ENCODE assay signal across 19 cellular contexts in genomic region chr1:81226603-81226928, GRCh38.
DNase-seq lines count a peak whose midpoint lies in the region; ATAC-seq lines count a peak whose summit lies in the region.
"Had no signal": no experiment of that assay in that cellular context is flagged by ENCODE, and none has a peak within 500 bp of the region (broad histone marks: within the 10 kb centered on the region; RNA-seq: fewer than 3 reads in every experiment).

No MANE protein-coding gene starts in this region.

- no peak overlapping the region for H3K27ac Mint-ChIP-seq in activated CD4-positive, alpha-beta T cell treated with anti-CD3 and anti-CD28 coated beads, Interleukin-2, amount 10 ng/mL, durations not matched to agents 7 days and 5 days
- H3K27ac Mint-ChIP-seq: CD8-positive, alpha-beta T cell; T-helper 17 cell had no signal

- no peaks in the 10 kb centered on the region for H3K36me3 Mint-ChIP-seq in activated CD4-positive, alpha-beta T cell treated with anti-CD3 and anti-CD28 coated beads, Interleukin-2, amount 10 ng/mL, durations not matched to agents 7 days and 5 days (ENCODE audit: low read depth)
- H3K36me3 Mint-ChIP-seq: CD8-positive, alpha-beta T cell had no signal

- DNase-seq in NCI-H82 (lab: John Stamatoyannopoulos, UW) (peak; percentile 36), NCI-H82 treated with DMSO at 0.1 percent for 48 hours (lab: John Stamatoyannopoulos, UW; ENCODE audit: unreplicated experiment) (no peak), NCI-H526 (lab: John Stamatoyannopoulos, UW) (peak; percentile 27 to 66), cerebellar nuclear complex (lab: John Stamatoyannopoulos, UW) (no peak), HUDEP-2 (lab: John Stamatoyannopoulos, UW; ENCODE audit: unreplicated experiment in 76 of 76) (no peak)
- no peak for DNase-seq in activated CD4-positive, alpha-beta T cell treated with anti-CD3 and anti-CD28 coated beads, Interleukin-2, amount 10 ng/mL, durations not matched to agents 7 days and 5 days
- DNase-seq in activated T-cell treated with anti-CD3 and anti-CD28 coated beads, Interleukin-2, amount 50 U/mL, for 48 hours: no peak
- DNase-seq: 8988T; CD8-positive, alpha-beta T cell; DND-41; GDM1; NCI-H1436 treated with DMSO at 0.1 percent for 48 hours; NCI-H2081 treated with DMSO at 0.1 percent for 48 hours; NCI-H510A treated with DMSO at 0.1 percent for 48 hours; SIG-M5; T-helper 17 cell had no signal

- CTCF ChIA-PET in activated CD4-positive, alpha-beta T cell treated with anti-CD3 and anti-CD28 coated beads, Interleukin-2, amount 10 ng/mL, durations not matched to agents 7 days and 5 days (lab: Charles Lee): no interaction called here

- H3K4me1 Mint-ChIP-seq in activated CD4-positive, alpha-beta T cell treated with anti-CD3 and anti-CD28 coated beads, Interleukin-2, amount 10 ng/mL, durations not matched to agents 7 days and 5 days: no peaks in the 10 kb centered on the region
- H3K4me1 Mint-ChIP-seq: T-helper 17 cell had no signal

- peak; percentile 29 for ATAC-seq in HG02938 (IDR thresholded peaks at IDR 0.05; ENCODE audit: unreplicated experiment)
- ATAC-seq: CD8-positive, alpha-beta T cell; HCT116; HepG2; T-helper 17 cell had no signal

- H3K9me3 Mint-ChIP-seq in activated CD4-positive, alpha-beta T cell treated with anti-CD3 and anti-CD28 coated beads, Interleukin-2, amount 10 ng/mL, durations not matched to agents 7 days and 5 days: no peaks in the 10 kb centered on the region

- no peaks in the 10 kb centered on the region for H3K27me3 Mint-ChIP-seq in activated CD4-positive, alpha-beta T cell treated with anti-CD3 and anti-CD28 coated beads, Interleukin-2, amount 10 ng/mL, durations not matched to agents 7 days and 5 days
- H3K27me3 Mint-ChIP-seq: T-helper 17 cell had no signal

- no peak overlapping the region for H3K4me3 Mint-ChIP-seq in activated CD4-positive, alpha-beta T cell treated with anti-CD3 and anti-CD28 coated beads, Interleukin-2, amount 10 ng/mL, durations not matched to agents 7 days and 5 days
- H3K4me3 Mint-ChIP-seq: CD8-positive, alpha-beta T cell; T-helper 17 cell had no signal

- POLR2A ChIA-PET in activated CD4-positive, alpha-beta T cell treated with anti-CD3 and anti-CD28 coated beads, Interleukin-2, amount 10 ng/mL, durations not matched to agents 7 days and 5 days (lab: Charles Lee): no interaction called here

Comparison
In these comparisons a context has a peak if more than half of its experiments do, and no peak if none do; other contexts are left out.
1. DNase-seq: peak in NCI-H82 (single experiment) and NCI-H526 (2 of 2); none in NCI-H82 treated with DMSO at 0.1 percent for 48 hours (single experiment), activated CD4-positive, alpha-beta T cell treated with anti-CD3 and anti-CD28 coated beads, Interleukin-2, amount 10 ng/mL, durations not matched to agents 7 days and 5 days (single experiment), cerebellar nuclear complex (0 of 2), activated T-cell treated with anti-CD3 and anti-CD28 coated beads, Interleukin-2, amount 50 U/mL, for 48 hours (0 of 2) and HUDEP-2 (0 of 76).